15 cellular contexts compared by ENCODE assay signal in the genomic region with DNA sequence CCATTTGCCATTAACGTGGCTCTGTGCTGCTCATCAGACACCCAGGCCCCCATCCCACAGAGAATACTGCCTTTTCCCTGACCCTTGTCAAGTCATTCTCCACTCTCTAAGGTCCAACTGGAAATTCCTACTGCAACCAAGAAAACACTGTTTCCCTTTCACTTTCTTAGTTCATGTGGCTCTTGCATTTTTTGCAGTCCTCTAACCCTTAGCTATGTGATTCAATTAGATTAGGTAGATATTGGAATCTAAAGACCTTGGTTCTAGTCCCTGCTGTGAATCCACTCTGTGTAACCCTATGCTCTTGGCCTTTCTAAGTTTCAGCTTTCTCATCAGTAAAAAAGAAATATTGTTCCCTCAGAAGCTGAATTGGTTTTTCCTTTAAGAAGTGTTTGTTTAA.
"Had no signal": no experiment of that assay in that cellular context is flagged by ENCODE, and none has a peak within 500 bp of the region (broad histone marks: within the 10 kb centered on the region; RNA-seq: fewer than 3 reads in every experiment).

No MANE protein-coding gene starts in this region.

- H3K9ac ChIP-seq: parathyroid adenoma had no signal

- H3K4me3 ChIP-seq: skin epidermis, stomach had no signal

- DNase-seq: activated CD4-positive, alpha-beta T cell treated with anti-CD3 and anti-CD28 coated beads for 48 hours; activated CD8-positive, alpha-beta memory T cell treated with anti-CD3 and anti-CD28 coated beads, Interleukin-2, amount 50 U/mL, for 48 hours; activated CD8-positive, alpha-beta T cell treated with anti-CD3 and anti-CD28 coated beads, Interleukin-2, amount 10 ng/mL, durations not matched to agents 7 days and 5 days; activated naive CD4-positive, alpha-beta T cell; central memory CD4-positive, alpha-beta T cell; effector memory CD8-positive, alpha-beta T cell; head of caudate nucleus; stomach; T-helper 1 cell had no signal

- H3K9me3 ChIP-seq: stomach had no signal

- H3K27me3 ChIP-seq: stomach had no signal

- H3K4me1 ChIP-seq: parathyroid adenoma, stomach had no signal

- ATAC-seq: activated CD8-positive, alpha-beta T cell treated with anti-CD3 and anti-CD28 coated beads, Interleukin-2, amount 10 ng/mL, durations not matched to agents 7 days and 5 days; effector memory CD8-positive, alpha-beta T cell; left lobe of liver; WTC11 had no signal

- H3K79me2 ChIP-seq: parathyroid adenoma had no signal

- H2AFZ ChIP-seq: parathyroid adenoma had no signal

- FAIRE-seq: islet of Langerhans, urothelium cell line had no signal

- H3K27ac ChIP-seq: parathyroid adenoma had no signal

- H3K36me3 ChIP-seq: stomach had no signal
